Comparison of ENCODE assay signal across 8 cellular contexts in genomic region chr14:61477845-61478438, GRCh38.
DNase-seq lines count a peak whose midpoint lies in the region; ATAC-seq and TF ChIP-seq lines count a peak whose summit lies in the region.

No MANE protein-coding gene starts in this region.

- no peaks in the 10 kb centered on the region for H3K9me3 ChIP-seq in right cardiac atrium (ENCODE audit: control insufficient read depth, low read length)

- no peak overlapping the region for H3K4me3 ChIP-seq in right cardiac atrium (ENCODE audit: low read length)

- ATAC-seq in HG03108 (IDR thresholded peaks at IDR 0.05; ENCODE audit: unreplicated experiment) (peak; percentile 25), right cardiac atrium (peak; percentile 23 to 27), HG03097 (IDR thresholded peaks at IDR 0.05; ENCODE audit: low FRiP score, unreplicated experiment) (no peak), GM21786 (IDR thresholded peaks at IDR 0.05; ENCODE audit: unreplicated experiment) (no peak)

- peaks cover 21% of the 10 kb centered on the region for H3K4me1 ChIP-seq in right cardiac atrium (ENCODE audit: control insufficient read depth, insufficient read depth, low read length)

- no peaks in the 10 kb centered on the region for H3K27me3 Mint-ChIP-seq in activated T-helper 1 cell treated with anti-CD3 and anti-CD28 coated beads, Interleukin-12 subunit alpha, Interleukin-12 subunit beta, Interleukin-2, Interleukin-4 antibody, amounts not matched to agents 30 ng/mL and 10 ng/mL and 1 ng/mL, durations not matched to agents 14 hours and 24 hours and 36 hours (ENCODE audit: insufficient read depth)
- no peaks in the 10 kb centered on the region for H3K27me3 Mint-ChIP-seq in stimulated activated naive CD8-positive, alpha-beta T cell treated with anti-CD3 and anti-CD28 coated beads, Interleukin-15, Interleukin-2, amounts not matched to agents 100 ng/mL and 50 ng/mL, for 24 hours

- peaks cover 35% of the 10 kb centered on the region for H3K36me3 Mint-ChIP-seq in activated T-helper 1 cell treated with anti-CD3 and anti-CD28 coated beads, Interleukin-12 subunit alpha, Interleukin-12 subunit beta, Interleukin-2, Interleukin-4 antibody, amounts not matched to agents 30 ng/mL and 10 ng/mL and 1 ng/mL, durations not matched to agents 14 hours and 24 hours and 36 hours (ENCODE audit: low read depth)
- peaks cover 69% of the 10 kb centered on the region for H3K36me3 Mint-ChIP-seq in stimulated activated naive CD8-positive, alpha-beta T cell treated with anti-CD3 and anti-CD28 coated beads, Interleukin-15, Interleukin-2, amounts not matched to agents 100 ng/mL and 50 ng/mL, for 24 hours (ENCODE audit: low read depth)

- H3K27ac ChIP-seq in right cardiac atrium (ENCODE audit: low read length), result peak overlapping the region; percentile 96

- DNase-seq in AML-193 (lab: John Stamatoyannopoulos, UW), result peak; percentile 42 to 62
- DNase-seq in activated T-helper 1 cell treated with anti-CD3 and anti-CD28 coated beads, Interleukin-12 subunit alpha, Interleukin-12 subunit beta, Interleukin-2, Interleukin-4 antibody, amounts not matched to agents 30 ng/mL and 10 ng/mL and 1 ng/mL, durations not matched to agents 14 hours and 24 hours and 36 hours (ENCODE audit: low spot score), result no peak
- DNase-seq in right cardiac atrium, result peak; percentile 75 to 90 (median 88)
- no peak for DNase-seq in GM10266 (ENCODE audit: extremely low spot score)

- no peaks in the 10 kb centered on the region for H3K9me3 Mint-ChIP-seq in activated T-helper 1 cell treated with anti-CD3 and anti-CD28 coated beads, Interleukin-12 subunit alpha, Interleukin-12 subunit beta, Interleukin-2, Interleukin-4 antibody, amounts not matched to agents 30 ng/mL and 10 ng/mL and 1 ng/mL, durations not matched to agents 14 hours and 24 hours and 36 hours
- H3K9me3 Mint-ChIP-seq in stimulated activated naive CD8-positive, alpha-beta T cell treated with anti-CD3 and anti-CD28 coated beads, Interleukin-15, Interleukin-2, amounts not matched to agents 100 ng/mL and 50 ng/mL, for 24 hours, result peaks cover 3% of the 10 kb centered on the region

- H3K4me3 Mint-ChIP-seq in activated T-helper 1 cell treated with anti-CD3 and anti-CD28 coated beads, Interleukin-12 subunit alpha, Interleukin-12 subunit beta, Interleukin-2, Interleukin-4 antibody, amounts not matched to agents 30 ng/mL and 10 ng/mL and 1 ng/mL, durations not matched to agents 14 hours and 24 hours and 36 hours, result peak overlapping the region; percentile 76
- H3K4me3 Mint-ChIP-seq in stimulated activated naive CD8-positive, alpha-beta T cell treated with anti-CD3 and anti-CD28 coated beads, Interleukin-15, Interleukin-2, amounts not matched to agents 100 ng/mL and 50 ng/mL, for 24 hours, result peak overlapping the region; percentile 81

- intact Hi-C loops in activated T-helper 1 cell treated with anti-CD3 and anti-CD28 coated beads, Interleukin-12 subunit alpha, Interleukin-12 subunit beta, Interleukin-2, Interleukin-4 antibody, amounts not matched to agents 30 ng/mL and 10 ng/mL and 1 ng/mL, durations not matched to agents 14 hours and 24 hours and 36 hours (cut with micrococcal nuclease), result loop anchor here (1.0 to 10.0 kb wide), 4 partner anchors 25 to 193 kb away; no protein-coding TSS in a partner anchor
- intact Hi-C loops in right cardiac atrium (cut with DNase I), result loop anchor here in 2 of 4 donors (10.0 kb wide), 3 partner anchors 47 to 217 kb away; partner anchors contain the start of gene HIF1A (in 1 of the 2)

- H3K27me3 ChIP-seq in right cardiac atrium (ENCODE audit: control insufficient read depth, insufficient read depth), result no peaks in the 10 kb centered on the region

- peak overlapping the region; percentile 94 for H3K27ac Mint-ChIP-seq in activated T-helper 1 cell treated with anti-CD3 and anti-CD28 coated beads, Interleukin-12 subunit alpha, Interleukin-12 subunit beta, Interleukin-2, Interleukin-4 antibody, amounts not matched to agents 30 ng/mL and 10 ng/mL and 1 ng/mL, durations not matched to agents 14 hours and 24 hours and 36 hours
- H3K27ac Mint-ChIP-seq in stimulated activated naive CD8-positive, alpha-beta T cell treated with anti-CD3 and anti-CD28 coated beads, Interleukin-15, Interleukin-2, amounts not matched to agents 100 ng/mL and 50 ng/mL, for 24 hours, result peak overlapping the region; percentile 99

- peaks cover 96% of the 10 kb centered on the region for H3K4me1 Mint-ChIP-seq in activated T-helper 1 cell treated with anti-CD3 and anti-CD28 coated beads, Interleukin-12 subunit alpha, Interleukin-12 subunit beta, Interleukin-2, Interleukin-4 antibody, amounts not matched to agents 30 ng/mL and 10 ng/mL and 1 ng/mL, durations not matched to agents 14 hours and 24 hours and 36 hours (ENCODE audit: low read depth)
- H3K4me1 Mint-ChIP-seq in stimulated activated naive CD8-positive, alpha-beta T cell treated with anti-CD3 and anti-CD28 coated beads, Interleukin-15, Interleukin-2, amounts not matched to agents 100 ng/mL and 50 ng/mL, for 24 hours (ENCODE audit: low read depth), result peaks cover 96% of the 10 kb centered on the region

- no peak for TF ChIP-seq CTCF in GM10266 (IDR thresholded peaks at IDR 0.05; ENCODE audit: control insufficient read depth, insufficient read depth, low read depth, missing control alignments)

- WGBS in right cardiac atrium, result 69% methylated on average over 7 of the region's 7 CpGs

Comparison
In these comparisons a context has a peak if more than half of its experiments do, and no peak if none do; other contexts are left out.
1. DNase-seq: peak in AML-193 (2 of 2) and right cardiac atrium (3 of 3); none in activated T-helper 1 cell treated with anti-CD3 and anti-CD28 coated beads, Interleukin-12 subunit alpha, Interleukin-12 subunit beta, Interleukin-2, Interleukin-4 antibody, amounts not matched to agents 30 ng/mL and 10 ng/mL and 1 ng/mL, durations not matched to agents 14 hours and 24 hours and 36 hours (single experiment) and GM10266 (single experiment).
2. ATAC-seq: peak in HG03108 (single experiment) and right cardiac atrium (2 of 2); none in HG03097 (single experiment) and GM21786 (single experiment).